21 cellular contexts compared by ENCODE assay signal in genomic region chr10:69890065-69890831, GRCh38.
DNase-seq lines count a peak whose midpoint lies in the region; ATAC-seq, FAIRE-seq and TF ChIP-seq lines count a peak whose summit lies in the region.
"Had no signal": no experiment of that assay in that cellular context is flagged by ENCODE, and none has a peak within 500 bp of the region (broad histone marks: within the 10 kb centered on the region; RNA-seq: fewer than 3 reads in every experiment).

No MANE protein-coding gene starts in this region.

- TF ChIP-seq POLR2A in right lobe of liver (IDR thresholded peaks at IDR 0.05) (no peak), stomach (IDR thresholded peaks at IDR 0.05) (no peak)

- H3K27me3 ChIP-seq in bronchial epithelial cell (ENCODE audit: control insufficient read depth, insufficient read depth, low read length) (peaks cover 3% of the 10 kb centered on the region), right lobe of liver (no peaks in the 10 kb centered on the region), stomach (no peaks in the 10 kb centered on the region)

- H3K4me3 ChIP-seq in bronchial epithelial cell (ENCODE audit: low read depth, low read length) (no peak overlapping the region), right lobe of liver (no peak overlapping the region), stomach (no peak overlapping the region)

- intact Hi-C loops in right lobe of liver (cut with DNase I): no loop called here
- intact Hi-C loops in stomach (cut with DNase I; ENCODE audit: low total_unique reads): no loop called here

- H3K27ac ChIP-seq in right lobe of liver: no peak overlapping the region
- no peak overlapping the region for H3K27ac ChIP-seq in stomach

- H3K36me3 ChIP-seq in bronchial epithelial cell (ENCODE audit: control insufficient read depth, insufficient read depth, low read length) (no peaks in the 10 kb centered on the region), right lobe of liver (no peaks in the 10 kb centered on the region), stomach (no peaks in the 10 kb centered on the region)

- TF ChIP-seq CTCF in bronchial epithelial cell (IDR thresholded peaks at IDR 0.05; ENCODE audit: insufficient read depth, low read length, severe bottlenecking) (no peak), right lobe of liver (IDR thresholded peaks at IDR 0.05) (no peak), stomach (IDR thresholded peaks at IDR 0.05) (no peak)

- WGBS in right lobe of liver (ENCODE audit: insufficient coverage, low coverage, low lambda C conversion rate, missing lambda C conversion rate): 22% methylated on average over 6 of the region's 7 CpGs
- WGBS in stomach, 5 donors: 55 to 68% (median 63%) methylated on average over 7 of the region's 7 CpGs

- H3K9me3 ChIP-seq in right lobe of liver: no peaks in the 10 kb centered on the region
- H3K9me3 ChIP-seq in stomach: no peaks in the 10 kb centered on the region
- H3K9me3 ChIP-seq: Caco-2 had no signal

- ATAC-seq in right lobe of liver (peak; percentile 92 to 94 (median 92)), HG03469 (IDR thresholded peaks at IDR 0.05; ENCODE audit: unreplicated experiment) (no peak)

- H3K4me1 ChIP-seq in right lobe of liver (peaks cover 0 to 38% (median 17%) of the 10 kb centered on the region in 4 donors), stomach (peaks cover 0 to 4% (median 2%) of the 10 kb centered on the region in 4 donors)
- H3K4me1 ChIP-seq: Caco-2 had no signal

- FAIRE-seq in bronchial epithelial cell (lab: Jason Lieb, UNC): no peak
- FAIRE-seq: GM12891, H1 had no signal

- no peak for TF ChIP-seq EP300 in stomach (IDR thresholded peaks at IDR 0.05)

- DNase-seq in NCI-H1694 treated with DMSO at 0.1 percent for 48 hours (lab: John Stamatoyannopoulos, UW) (peak; percentile 65), bronchial epithelial cell (ENCODE audit: low read depth) (peak; percentile 42), right lobe of liver (peak; percentile 84 to 96 (median 93)), stomach (peak; percentile 63), globus pallidus (ENCODE audit: low spot score) (no peak)
- DNase-seq in stimulated activated CD4-positive, alpha-beta T cell treated with anti-CD3 and anti-CD28 coated beads, Interleukin-4, amount 100 ng/mL, for 4 hours: no peak
- DNase-seq: Caco-2, DND-41, GDM1, IMR-90, Kasumi-1, MM.1S, NCI-H1105, NCI-H187, NCI-H226, NCI-H526 treated with DMSO at 0.1 percent for 48 hours, OCI-M1, RPMI8226 had no signal

Comparison
In these comparisons a context has a peak if more than half of its experiments do, and no peak if none do; other contexts are left out.
1. DNase-seq: peak in NCI-H1694 treated with DMSO at 0.1 percent for 48 hours (single experiment), bronchial epithelial cell (single experiment), right lobe of liver (3 of 3) and stomach (single experiment); none in globus pallidus (single experiment) and stimulated activated CD4-positive, alpha-beta T cell treated with anti-CD3 and anti-CD28 coated beads, Interleukin-4, amount 100 ng/mL, for 4 hours (0 of 2).